In the genomic region with DNA sequence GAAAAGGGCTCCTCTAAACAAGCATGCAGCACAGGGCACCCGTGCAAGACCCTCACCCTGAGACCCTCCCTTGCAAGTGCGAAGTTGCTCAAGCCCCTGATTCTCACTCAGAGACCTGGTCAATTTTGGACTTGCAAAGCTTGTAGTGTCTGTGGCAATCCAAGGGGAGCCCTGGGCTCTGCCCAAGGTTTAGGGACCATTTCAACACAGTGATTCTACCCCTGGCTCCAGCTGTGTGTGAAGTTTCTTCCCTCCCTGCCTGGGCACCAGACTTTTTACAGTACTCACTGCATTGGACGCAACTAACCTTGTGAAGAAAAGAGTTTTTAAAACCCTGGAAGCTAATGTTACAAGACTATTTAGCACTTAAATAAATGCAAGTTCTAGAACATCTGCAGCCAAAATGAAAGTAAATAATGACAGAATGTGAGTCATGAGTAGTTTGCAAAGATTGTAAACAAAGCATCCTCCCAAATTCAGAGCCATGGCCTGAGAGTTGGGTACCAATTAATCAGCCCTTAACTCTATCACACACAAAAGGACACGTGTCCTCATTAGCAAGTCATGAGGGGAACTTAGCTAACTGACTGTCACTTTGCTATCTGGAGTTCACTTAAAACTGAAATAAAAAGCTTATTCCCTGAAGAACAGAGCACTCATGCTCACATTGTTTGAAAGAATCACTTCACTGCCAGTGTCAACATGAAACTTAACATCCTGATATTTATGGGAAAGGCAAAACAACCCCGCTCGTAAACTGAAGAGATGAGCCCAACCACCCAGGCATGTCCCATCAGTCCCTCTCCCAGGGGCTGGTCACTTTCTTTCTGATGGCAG, we compare ENCODE assay signal across 11 cellular contexts. TPM values are rescaled to one million over a fixed set of nuclear protein-coding genes. Genes with fewer than 3 reads are reported as not detected.
DNase-seq lines count a peak whose midpoint lies in the region; ATAC-seq and TF ChIP-seq lines count a peak whose summit lies in the region.
"Had no signal": no experiment of that assay in that cellular context is flagged by ENCODE, and none has a peak within 500 bp of the region (broad histone marks: within the 10 kb centered on the region; RNA-seq: fewer than 3 reads in every experiment).

No MANE protein-coding gene starts in this region.

- H3K9me3 Mint-ChIP-seq in CD4-positive, alpha-beta T cell: no peaks in the 10 kb centered on the region
- no peaks in the 10 kb centered on the region for H3K9me3 Mint-ChIP-seq in nephron
- H3K9me3 Mint-ChIP-seq: neural crest cell had no signal

- H3K79me2 ChIP-seq in GM23248 (ENCODE audit: insufficient read depth): no peaks in the 10 kb centered on the region

- no peak for TF ChIP-seq CTCF in CD4-positive, alpha-beta T cell (IDR thresholded peaks at IDR 0.05)
- TF ChIP-seq CTCF in nephron (IDR thresholded peaks at IDR 0.05; ENCODE audit: unreplicated experiment in 3 of 3): no peak

- peaks cover 80% of the 10 kb centered on the region for H3K4me1 Mint-ChIP-seq in CD4-positive, alpha-beta T cell (ENCODE audit: low read depth)
- H3K4me1 Mint-ChIP-seq in nephron: peaks cover 27% of the 10 kb centered on the region

- H2AFZ ChIP-seq in GM23248: no peak overlapping the region

- no peak overlapping the region for H3K4me2 ChIP-seq in GM23248 (ENCODE audit: unreplicated experiment)

- peak overlapping the region; percentile 92 for H3K27ac Mint-ChIP-seq in CD4-positive, alpha-beta T cell
- peak overlapping the region; percentile 51 to 77 (median 56) for H3K27ac Mint-ChIP-seq in nephron

- H3K27me3 ChIP-seq in CD4-positive, alpha-beta T cell (ENCODE audit: control insufficient read depth, insufficient read depth, low read length): no peaks in the 10 kb centered on the region
- H3K27me3 ChIP-seq in GM23248 (replicated peaks; ENCODE audit: insufficient read depth): no peaks in the 10 kb centered on the region

- 25 to 33% methylated on average over 5 to 6 of the region's 6 CpGs for WGBS in GM23248 (ENCODE audit: low coverage in 1 of 2, low lambda C conversion rate in 2 of 2, missing lambda C conversion rate in 2 of 2), 2 experiments

- peaks cover 10% of the 10 kb centered on the region; the same call in 1 of the 2 replicates for H3F3A ChIP-seq in GM23248 (ENCODE audit: insufficient read depth)

- in situ Hi-C loops in GM23248 (cut with MboI): no loop called here

- H3K36me3 Mint-ChIP-seq in CD4-positive, alpha-beta T cell (ENCODE audit: low read depth): peaks cover 19% of the 10 kb centered on the region
- H3K36me3 Mint-ChIP-seq in nephron (ENCODE audit: low read depth): no peaks in the 10 kb centered on the region

- no peaks in the 10 kb centered on the region for H4K20me1 ChIP-seq in GM23248 (ENCODE audit: insufficient read depth)

- no peaks in the 10 kb centered on the region for H3K4me1 ChIP-seq in GM23248 (ENCODE audit: insufficient read depth)

- H3K4me3 Mint-ChIP-seq in CD4-positive, alpha-beta T cell: peak overlapping the region; percentile 57
- H3K4me3 Mint-ChIP-seq in nephron: no peak overlapping the region
- H3K4me3 Mint-ChIP-seq: neural crest cell had no signal

- peak overlapping the region; percentile 57 for H3K27ac ChIP-seq in CD4-positive, alpha-beta T cell (ENCODE audit: low read depth, low read length)
- no peak overlapping the region for H3K27ac ChIP-seq in GM23248

- no peaks in the 10 kb centered on the region for H3K36me3 ChIP-seq in GM23248 (ENCODE audit: low read depth)

- POLR2A ChIA-PET in CD4-positive, alpha-beta T cell (lab: Charles Lee): interaction anchor here (0.8 to 3.1 kb wide), 4 partner anchors 9 to 48 kb away, joined by 3 to 26 read pairs (median 6); a partner anchor contains a TSS

- no peaks in the 10 kb centered on the region for H3K27me3 Mint-ChIP-seq in CD4-positive, alpha-beta T cell
- peaks cover 28% of the 10 kb centered on the region for H3K27me3 Mint-ChIP-seq in nephron (ENCODE audit: low read depth)

- no peak overlapping the region for H3K4me3 ChIP-seq in GM23248

- H3K9me3 ChIP-seq in CD4-positive, alpha-beta T cell (ENCODE audit: control insufficient read depth, low read length): no peaks in the 10 kb centered on the region
- H3K9me3 ChIP-seq in GM23248 (ENCODE audit: low read depth): no peaks in the 10 kb centered on the region

- CTCF ChIA-PET in CD4-positive, alpha-beta T cell (lab: Charles Lee): interaction anchor here (1.0 to 2.0 kb wide), 3 partner anchors 24 to 189 kb away, joined by 3 to 14 read pairs (median 3); a partner anchor contains a TSS

- DNase-seq in CD4-positive, alpha-beta T cell: no peak
- peak; percentile 55 for DNase-seq in GM23248
- peak; percentile 28 for DNase-seq in astrocyte of the hippocampus (ENCODE audit: low read depth, low spot score)
- no peak for DNase-seq in NAMALWA (ENCODE audit: low spot score)
- DNase-seq in GDM1 (lab: John Stamatoyannopoulos, UW): no peak
- DNase-seq: cortex of kidney, NCI-H2081 had no signal

- no peak overlapping the region for H3K9ac ChIP-seq in GM23248

- H3K9me2 ChIP-seq in GM23248 (ENCODE audit: insufficient read depth): no peaks in the 10 kb centered on the region

- intact Hi-C loops in CD4-positive, alpha-beta T cell (cut with DNase I, micrococcal nuclease): loop anchor here in 1 of 2 experiments (5.0 kb wide), 2 partner anchors 192 to 287 kb away; a partner anchor contains a TSS

- ATAC-seq in CD4-positive, alpha-beta T cell (ENCODE audit: poor library complexity): no peak
- ATAC-seq in GM21526 (IDR thresholded peaks at IDR 0.05; ENCODE audit: low FRiP score, unreplicated experiment) (no peak), GM21576 (IDR thresholded peaks at IDR 0.05; ENCODE audit: unreplicated experiment) (no peak)

RNA-seq across cellular contexts. Expression of a gene that starts 48.1 kb away (rescaled TPM):
- total RNA-seq in CD4-positive, alpha-beta T cell: 100 to 1,000 TPM; 132 to 134 TPM
- total RNA-seq in GM23248 (2014; rRNA removed; shearing (Covaris generic)): 26.9 and 27.8 TPM in 2 replicates
- polyA plus RNA-seq in GM23248 (2016; fragmentation: Nextera tagmentation; extraction: Ambion mirVana): 38.7 and 40.3 TPM in 2 replicates

Comparison
In these comparisons a context has a peak if more than half of its experiments do, and no peak if none do; other contexts are left out.
1. DNase-seq: peak in GM23248 (single experiment) and astrocyte of the hippocampus (single experiment); none in CD4-positive, alpha-beta T cell (0 of 10), NAMALWA (single experiment) and GDM1 (single experiment).